10 cellular contexts compared by ENCODE assay signal in the genomic region with DNA sequence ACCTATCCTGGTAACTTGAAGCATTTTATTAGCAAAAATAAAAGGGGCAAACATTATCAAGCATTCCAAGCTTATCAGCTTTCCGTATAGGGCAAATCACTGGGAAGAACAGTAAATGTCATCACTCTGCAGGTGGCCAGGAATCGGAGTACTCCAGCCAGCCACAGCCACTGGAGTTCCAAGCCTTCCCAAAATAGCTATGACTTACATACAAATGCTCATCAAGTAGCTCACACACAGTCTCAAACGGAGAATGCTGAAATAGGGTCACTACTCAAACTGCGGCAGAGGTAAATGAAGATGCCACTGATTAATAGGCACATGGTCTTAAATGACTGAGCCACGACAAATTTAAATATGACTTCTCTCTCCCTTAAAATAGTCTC. TPM values are rescaled to one million over a fixed set of nuclear protein-coding genes. Genes with fewer than 3 reads are reported as not detected.
DNase-seq lines count a peak whose midpoint lies in the region; ATAC-seq, FAIRE-seq and TF ChIP-seq lines count a peak whose summit lies in the region.
"Had no signal": no experiment of that assay in that cellular context is flagged by ENCODE, and none has a peak within 500 bp of the region (broad histone marks: within the 10 kb centered on the region; RNA-seq: fewer than 3 reads in every experiment).

No MANE protein-coding gene starts in this region.

- peak overlapping the region; percentile 95 for H3K4me2 ChIP-seq in smooth muscle cell

- H3K4me3 Mint-ChIP-seq in activated CD4-positive, alpha-beta T cell treated with anti-CD3 and anti-CD28 coated beads for 36 hours = peak overlapping the region; percentile 22
- peak overlapping the region; percentile 97 for H3K4me3 Mint-ChIP-seq in activated CD8-positive, alpha-beta T cell treated with anti-CD3 and anti-CD28 coated beads for 36 hours

- H3K9me3 Mint-ChIP-seq in activated CD4-positive, alpha-beta T cell treated with anti-CD3 and anti-CD28 coated beads for 36 hours (ENCODE audit: low read depth) = no peaks in the 10 kb centered on the region
- H3K9me3 Mint-ChIP-seq in activated CD8-positive, alpha-beta T cell treated with anti-CD3 and anti-CD28 coated beads for 36 hours = no peaks in the 10 kb centered on the region

- CTCF ChIA-PET in activated CD4-positive, alpha-beta T cell treated with anti-CD3 and anti-CD28 coated beads for 36 hours (lab: Charles Lee) = no interaction called here
- CTCF ChIA-PET in activated CD8-positive, alpha-beta T cell treated with anti-CD3 and anti-CD28 coated beads for 36 hours (lab: Charles Lee) = interaction anchor here (1.0 kb wide), 1 partner anchor 388 kb away, joined by 3 read pairs; no protein-coding TSS in a partner anchor

- peak overlapping the region; percentile 33 for H3K27ac Mint-ChIP-seq in activated CD4-positive, alpha-beta T cell treated with anti-CD3 and anti-CD28 coated beads for 36 hours
- H3K27ac Mint-ChIP-seq in activated CD8-positive, alpha-beta T cell treated with anti-CD3 and anti-CD28 coated beads for 36 hours = no peak overlapping the region

- FAIRE-seq in small intestine (lab: Jason Lieb, UNC) = no peak

- H3K36me3 ChIP-seq in smooth muscle cell (ENCODE audit: low read depth) (no peaks in the 10 kb centered on the region), small intestine (ENCODE audit: control insufficient read depth in 2 of 2, insufficient read depth in 2 of 2, low read length in 2 of 2) (no peaks in the 10 kb centered on the region)

- intact Hi-C loops in activated CD4-positive, alpha-beta T cell treated with anti-CD3 and anti-CD28 coated beads for 36 hours (cut with DNase I, micrococcal nuclease) = loop anchor here (10.0 kb wide), 4 partner anchors 532 to 1632 kb away; a partner anchor contains a TSS
- intact Hi-C loops in activated CD8-positive, alpha-beta T cell treated with anti-CD3 and anti-CD28 coated beads for 36 hours (cut with micrococcal nuclease) = no loop called here
- intact Hi-C loops in left ventricle myocardium superior (cut with micrococcal nuclease) = no loop called here

- WGBS in smooth muscle cell (ENCODE audit: low lambda C conversion rate) = 25% methylated on average over 5 of the region's 5 CpGs
- 41 to 51% (median 50%) methylated on average over 5 of the region's 5 CpGs for WGBS in small intestine, 3 donors

- peaks cover 45% of the 10 kb centered on the region for H3K4me1 Mint-ChIP-seq in activated CD4-positive, alpha-beta T cell treated with anti-CD3 and anti-CD28 coated beads for 36 hours
- peaks cover 47% of the 10 kb centered on the region for H3K4me1 Mint-ChIP-seq in activated CD8-positive, alpha-beta T cell treated with anti-CD3 and anti-CD28 coated beads for 36 hours (ENCODE audit: low read depth)

- H3K27me3 ChIP-seq in smooth muscle cell (ENCODE audit: low read depth) (no peaks in the 10 kb centered on the region), small intestine (ENCODE audit: control insufficient read depth in 2 of 2, insufficient read depth in 2 of 2, low read length in 2 of 2) (no peaks in the 10 kb centered on the region)

- no peaks in the 10 kb centered on the region for H3K79me2 ChIP-seq in smooth muscle cell (ENCODE audit: low read depth)

- H3K9ac ChIP-seq in smooth muscle cell (ENCODE audit: low read depth) = no peak overlapping the region

- H2AFZ ChIP-seq in smooth muscle cell (ENCODE audit: low read depth) = no peak overlapping the region

- no peak for DNase-seq in activated CD4-positive, alpha-beta T cell treated with anti-CD3 and anti-CD28 coated beads for 36 hours
- DNase-seq in activated CD4-positive, alpha-beta T cell treated with anti-CD3 and anti-CD28 coated beads for 4 hours = no peak
- no peak for DNase-seq in activated CD8-positive, alpha-beta T cell treated with anti-CD3 and anti-CD28 coated beads for 36 hours
- DNase-seq in left ventricle myocardium superior = peak; percentile 53
- DNase-seq in smooth muscle cell (lab: John Stamatoyannopoulos, UW; ENCODE audit: unreplicated experiment) = no peak
- no peak for DNase-seq in NCI-H1048 (lab: John Stamatoyannopoulos, UW)
- no peak for DNase-seq in mucosa of gallbladder (ENCODE audit: low spot score)
- no peak for DNase-seq in small intestine
- DNase-seq: activated effector memory CD4-positive, alpha-beta T cell treated with anti-CD3 and anti-CD28 coated beads, Interleukin-2, amount 50 U/mL, for 16 hours; RPMI8226 had no signal

- H3K27ac ChIP-seq in smooth muscle cell (ENCODE audit: low read depth) (no peak overlapping the region), small intestine (ENCODE audit: low read depth in 1 of 2, low read length in 1 of 2) (no peak overlapping the region)

- H3K4me3 ChIP-seq in smooth muscle cell (peak overlapping the region; percentile 62), small intestine (ENCODE audit: low read depth in 1 of 2, low read length in 2 of 2) (no peak overlapping the region)

- POLR2A ChIA-PET in activated CD4-positive, alpha-beta T cell treated with anti-CD3 and anti-CD28 coated beads for 36 hours (lab: Charles Lee) = no interaction called here
- POLR2A ChIA-PET in activated CD8-positive, alpha-beta T cell treated with anti-CD3 and anti-CD28 coated beads for 36 hours (lab: Charles Lee) = no interaction called here

- H3K4me1 ChIP-seq in smooth muscle cell (ENCODE audit: low read depth) = peaks cover 35% of the 10 kb centered on the region
- peaks cover 0 to 10% of the 10 kb centered on the region in 2 donors for H3K4me1 ChIP-seq in small intestine (ENCODE audit: control insufficient read depth in 2 of 2, insufficient read depth in 1 of 2, low read depth in 1 of 2, low read length in 1 of 2)

- no peaks in the 10 kb centered on the region for H3K9me3 ChIP-seq in smooth muscle cell (replicated peaks; ENCODE audit: low read depth)
- no peaks in the 10 kb centered on the region for H3K9me3 ChIP-seq in small intestine (ENCODE audit: control insufficient read depth, low read depth)

- no peak for TF ChIP-seq CTCF in activated CD8-positive, alpha-beta T cell treated with anti-CD3 and anti-CD28 coated beads for 36 hours (IDR thresholded peaks at IDR 0.05)
- no peak for TF ChIP-seq CTCF in smooth muscle cell (IDR thresholded peaks at IDR 0.05; ENCODE audit: borderline replicate concordance, insufficient read depth, poor library complexity, severe bottlenecking)

- peaks cover 4% of the 10 kb centered on the region for H3K36me3 Mint-ChIP-seq in activated CD4-positive, alpha-beta T cell treated with anti-CD3 and anti-CD28 coated beads for 36 hours (ENCODE audit: low read depth)
- peaks cover 9% of the 10 kb centered on the region for H3K36me3 Mint-ChIP-seq in activated CD8-positive, alpha-beta T cell treated with anti-CD3 and anti-CD28 coated beads for 36 hours (ENCODE audit: low read depth)

- H3F3A ChIP-seq in smooth muscle cell (ENCODE audit: low read depth) = peaks cover 13% of the 10 kb centered on the region

- no peaks in the 10 kb centered on the region for H3K27me3 Mint-ChIP-seq in activated CD4-positive, alpha-beta T cell treated with anti-CD3 and anti-CD28 coated beads for 36 hours
- no peaks in the 10 kb centered on the region for H3K27me3 Mint-ChIP-seq in activated CD8-positive, alpha-beta T cell treated with anti-CD3 and anti-CD28 coated beads for 36 hours

- no peak for ATAC-seq in activated CD4-positive, alpha-beta T cell treated with anti-CD3 and anti-CD28 coated beads for 36 hours
- ATAC-seq in activated CD8-positive, alpha-beta T cell treated with anti-CD3 and anti-CD28 coated beads for 36 hours = no peak
- ATAC-seq in left ventricle myocardium superior = peak; percentile 73

- peaks cover 39% of the 10 kb centered on the region for H4K20me1 ChIP-seq in smooth muscle cell (ENCODE audit: low read depth)

RNA-seq across cellular contexts. Expression of a gene that starts 2.1 kb away (rescaled TPM):
- 10 to 100 TPM; 38.6 to 43.9 TPM for total RNA-seq in activated CD4-positive, alpha-beta T cell treated with anti-CD3 and anti-CD28 coated beads for 36 hours
- total RNA-seq in activated CD8-positive, alpha-beta T cell treated with anti-CD3 and anti-CD28 coated beads for 36 hours = 10 to 100 TPM; 40.3 to 41.9 TPM
- 167 TPM for total RNA-seq in left ventricle myocardium superior
- total RNA-seq in smooth muscle cell = 50.5 and 57.5 TPM in 2 replicates
- 15.9 and 18.6 TPM in 2 replicates for polyA plus RNA-seq in smooth muscle cell
- total RNA-seq in mucosa of gallbladder = 19.9 TPM
- 1 to 10 TPM; 5.1 to 8.9 (median 7.6) TPM for polyA plus RNA-seq in small intestine

RNA-seq across cellular contexts. Expression of a gene that starts 31.4 kb away (rescaled TPM):
- total RNA-seq in activated CD4-positive, alpha-beta T cell treated with anti-CD3 and anti-CD28 coated beads for 36 hours = not detected
- not detected for total RNA-seq in activated CD8-positive, alpha-beta T cell treated with anti-CD3 and anti-CD28 coated beads for 36 hours
- total RNA-seq in left ventricle myocardium superior (not detected), smooth muscle cell (not detected in 2 replicates), mucosa of gallbladder (not detected)
- polyA plus RNA-seq in smooth muscle cell (not detected in 2 replicates), small intestine (under 1 TPM in 1 of 3 donors, not detected in 2; 0.39 TPM)

Comparison
In these comparisons a context has a peak if more than half of its experiments do, and no peak if none do; other contexts are left out.
1. intact Hi-C loops: an anchor here in activated CD4-positive, alpha-beta T cell treated with anti-CD3 and anti-CD28 coated beads for 36 hours (10.0 kb wide); none called in activated CD8-positive, alpha-beta T cell treated with anti-CD3 and anti-CD28 coated beads for 36 hours and left ventricle myocardium superior.